Comparison of ENCODE assay signal across 19 cellular contexts in genomic region chr17:75460295-75460694, GRCh38. TPM values are rescaled to one million over a fixed set of nuclear protein-coding genes. Genes with fewer than 3 reads are reported as not detected.
DNase-seq lines count a peak whose midpoint lies in the region; ATAC-seq and TF ChIP-seq lines count a peak whose summit lies in the region.
"Had no signal": no experiment of that assay in that cellular context is flagged by ENCODE, and none has a peak within 500 bp of the region (broad histone marks: within the 10 kb centered on the region; RNA-seq: fewer than 3 reads in every experiment).

No MANE protein-coding gene starts in this region.

- ATAC-seq in heart right ventricle (no peak), upper lobe of left lung (ENCODE audit: low FRiP score in 2 of 2) (no peak), GM19351 (IDR thresholded peaks at IDR 0.05; ENCODE audit: unreplicated experiment) (no peak), HG03354 (IDR thresholded peaks at IDR 0.05; ENCODE audit: poor library complexity, severe bottlenecking, unreplicated experiment) (no peak)

- DNase-seq in heart right ventricle: no peak
- DNase-seq in right atrium auricular region (ENCODE audit: low spot score): no peak
- DNase-seq in dorsolateral prefrontal cortex: no peak
- no peak for DNase-seq in upper lobe of left lung
- no peak for DNase-seq in cortex of kidney (lab: John Stamatoyannopoulos, UW)
- DNase-seq: activated CD4-positive, alpha-beta T cell treated with anti-CD3 and anti-CD28 coated beads, Interleukin-2, amount 50 U/mL, for 4 hours; activated naive CD8-positive, alpha-beta T cell treated with anti-CD3 and anti-CD28 coated beads, Interleukin-2, amount 10 ng/mL, durations not matched to agents 7 days and 5 days; activated T-cell treated with anti-CD3 and anti-CD28 coated beads, Interleukin-2, amount 50 U/mL, for 1 hour; cerebellar nuclear complex; EL; GM23248; kidney; naive B cell; NCI-H146; NCI-H446; thyroid gland had no signal

- H3K4me3 ChIP-seq in heart right ventricle: no peak overlapping the region
- no peak overlapping the region for H3K4me3 ChIP-seq in right atrium auricular region
- peak overlapping the region in 3 of 59 donors; percentile 1 to 16 (median 6) for H3K4me3 ChIP-seq in dorsolateral prefrontal cortex
- no peak overlapping the region for H3K4me3 ChIP-seq in upper lobe of left lung
- H3K4me3 ChIP-seq: GM23248, thyroid gland had no signal

- no peaks in the 10 kb centered on the region for H3K27me3 ChIP-seq in heart right ventricle
- no peaks in the 10 kb centered on the region for H3K27me3 ChIP-seq in right atrium auricular region
- H3K27me3 ChIP-seq in dorsolateral prefrontal cortex: no peaks in the 10 kb centered on the region
- H3K27me3 ChIP-seq in upper lobe of left lung: no peaks in the 10 kb centered on the region
- H3K27me3 ChIP-seq: thyroid gland had no signal

- no peaks in the 10 kb centered on the region for H3K27me3 Mint-ChIP-seq in nephron (ENCODE audit: low read depth)
- H3K27me3 Mint-ChIP-seq: activated naive CD8-positive, alpha-beta T cell treated with anti-CD3 and anti-CD28 coated beads, Interleukin-2, amount 10 ng/mL, durations not matched to agents 7 days and 5 days; naive B cell had no signal

- peak overlapping the region in 8 of 10 donors; percentile 49 to 95 (median 70) for H3K27ac ChIP-seq in heart right ventricle
- peak overlapping the region in 1 of 2 donors; percentile 42 for H3K27ac ChIP-seq in right atrium auricular region
- peak overlapping the region in 56 of 59 donors; percentile 7 to 99 (median 74) for H3K27ac ChIP-seq in dorsolateral prefrontal cortex
- peak overlapping the region; percentile 64 to 82 (median 68) for H3K27ac ChIP-seq in upper lobe of left lung
- H3K27ac ChIP-seq: GM23248 had no signal

- no peak for TF ChIP-seq EP300 in upper lobe of left lung (IDR thresholded peaks at IDR 0.05)

- WGBS in heart right ventricle, 2 donors: 92 to 97% methylated on average over 4 of the region's 4 CpGs
- 68 to 80% methylated on average over 4 of the region's 4 CpGs for WGBS in upper lobe of left lung, 2 donors

- no peaks in the 10 kb centered on the region for H3K9me3 Mint-ChIP-seq in nephron
- H3K9me3 Mint-ChIP-seq: activated naive CD8-positive, alpha-beta T cell treated with anti-CD3 and anti-CD28 coated beads, Interleukin-2, amount 10 ng/mL, durations not matched to agents 7 days and 5 days; naive B cell had no signal

- H3K27ac Mint-ChIP-seq in nephron: peak overlapping the region in 2 of 3 experiments; percentile 20 to 79
- H3K27ac Mint-ChIP-seq: activated naive CD8-positive, alpha-beta T cell treated with anti-CD3 and anti-CD28 coated beads, Interleukin-2, amount 10 ng/mL, durations not matched to agents 7 days and 5 days had no signal

- no peaks in the 10 kb centered on the region for H3K9me3 ChIP-seq in heart right ventricle
- no peaks in the 10 kb centered on the region for H3K9me3 ChIP-seq in right atrium auricular region
- H3K9me3 ChIP-seq in upper lobe of left lung: no peaks in the 10 kb centered on the region
- H3K9me3 ChIP-seq: thyroid gland had no signal

- H3K4me3 Mint-ChIP-seq in nephron: no peak overlapping the region
- H3K4me3 Mint-ChIP-seq: activated naive CD8-positive, alpha-beta T cell treated with anti-CD3 and anti-CD28 coated beads, Interleukin-2, amount 10 ng/mL, durations not matched to agents 7 days and 5 days had no signal

- TF ChIP-seq CTCF in heart right ventricle (IDR thresholded peaks at IDR 0.05) (no peak), right atrium auricular region (IDR thresholded peaks at IDR 0.05) (no peak), dorsolateral prefrontal cortex (IDR thresholded peaks at IDR 0.05 in 54 of 56, conservative IDR thresholded peaks at IDR 0.05 in 2 of 56; ENCODE audit: low read depth in 1 of 56, partially characterized antibody in 56 of 56) (no peak), nephron (IDR thresholded peaks at IDR 0.05; ENCODE audit: unreplicated experiment in 3 of 3) (no peak), upper lobe of left lung (IDR thresholded peaks at IDR 0.05) (no peak)

- intact Hi-C loops in heart right ventricle (cut with DNase I): loop anchor here in 1 of 10 donors (1.0 kb wide), 1 partner anchor 9 kb away; no protein-coding TSS in a partner anchor
- intact Hi-C loops in dorsolateral prefrontal cortex (cut with DNase I): no loop called here

- peaks cover 5 to 52% (median 40%) of the 10 kb centered on the region in 9 donors for H3K4me1 ChIP-seq in heart right ventricle
- peaks cover 0 to 37% of the 10 kb centered on the region in 2 donors for H3K4me1 ChIP-seq in right atrium auricular region
- H3K4me1 ChIP-seq in upper lobe of left lung: peaks cover 23 to 40% (median 32%) of the 10 kb centered on the region in 4 donors

- peaks cover 43% of the 10 kb centered on the region for H3K4me1 Mint-ChIP-seq in nephron

- H3K36me3 ChIP-seq in heart right ventricle (peaks cover 0 to 4% (median 0%) of the 10 kb centered on the region in 9 donors), right atrium auricular region (no peaks in the 10 kb centered on the region), upper lobe of left lung (no peaks in the 10 kb centered on the region)
- H3K36me3 ChIP-seq: thyroid gland had no signal

- H3K36me3 Mint-ChIP-seq in nephron (ENCODE audit: low read depth): peaks cover 14% of the 10 kb centered on the region
- H3K36me3 Mint-ChIP-seq: naive B cell had no signal

- no peak for TF ChIP-seq POLR2A in upper lobe of left lung (IDR thresholded peaks at IDR 0.05)

RNA-seq across cellular contexts. Expression of gene TMEM94, which starts 3.9 kb away (rescaled TPM):
- 10 to 100 TPM; 29.0 to 66.7 (median 41.3) TPM for total RNA-seq in heart right ventricle
- 10 to 100 TPM; 25.6 to 56.1 TPM for polyA plus RNA-seq in heart right ventricle
- total RNA-seq in right atrium auricular region: 10 to 100 TPM; 56.3 to 61.6 TPM
- total RNA-seq in dorsolateral prefrontal cortex: 100 to 1,000 TPM in 117 of 120 experiments, 10 to 100 TPM in 3; 78.0 to 220 (median 129) TPM
- 100 to 1,000 TPM in 2 of 6 donors, 10 to 100 TPM in 4; 62.3 to 320 (median 90.5) TPM for total RNA-seq in upper lobe of left lung

RNA-seq across cellular contexts. Expression of gene GRB2, which starts 54.8 kb away (rescaled TPM):
- total RNA-seq in heart right ventricle (10 to 100 TPM; 43.9 to 85.5 (median 52.0) TPM), right atrium auricular region (100 to 1,000 TPM in 1 of 2 donors, 10 to 100 TPM in 1; 80.8 to 112 TPM), dorsolateral prefrontal cortex (100 to 1,000 TPM in 110 of 120 experiments, 10 to 100 TPM in 10; 79.0 to 181 (median 137) TPM), upper lobe of left lung (100 to 1,000 TPM; 103 to 168 (median 151) TPM)
- 10 to 100 TPM; 23.5 to 54.0 TPM for polyA plus RNA-seq in heart right ventricle

RNA-seq across cellular contexts. Expression of gene CASKIN2, which starts 55.0 kb away (rescaled TPM):
- total RNA-seq in heart right ventricle: 10 to 100 TPM; 29.0 to 59.2 (median 37.2) TPM
- 10 to 100 TPM; 17.6 to 31.2 TPM for polyA plus RNA-seq in heart right ventricle
- 10 to 100 TPM; 18.3 to 28.7 TPM for total RNA-seq in right atrium auricular region
- 10 to 100 TPM; 23.3 to 80.3 (median 41.6) TPM for total RNA-seq in dorsolateral prefrontal cortex
- 100 to 1,000 TPM in 1 of 6 donors, 10 to 100 TPM in 5; 24.1 to 113 (median 48.5) TPM for total RNA-seq in upper lobe of left lung

RNA-seq across cellular contexts. Expression of gene TSEN54, which starts 56.0 kb away (rescaled TPM):
- total RNA-seq in heart right ventricle: 1 to 10 TPM; 4.2 to 9.9 (median 6.1) TPM
- polyA plus RNA-seq in heart right ventricle: 10 to 100 TPM; 13.6 to 18.1 TPM
- total RNA-seq in right atrium auricular region: 10 to 100 TPM in 1 of 2 donors, 1 to 10 TPM in 1; 9.6 to 13.8 TPM
- 10 to 100 TPM; 14.4 to 45.4 (median 27.2) TPM for total RNA-seq in dorsolateral prefrontal cortex
- total RNA-seq in upper lobe of left lung: 100 to 1,000 TPM in 2 of 6 donors, 10 to 100 TPM in 4; 19.5 to 125 (median 31.3) TPM
